In genomic region chr18:75249672-75250470, GRCh38 we compare ENCODE assay signal across 13 cellular contexts. TPM values are rescaled to one million over a fixed set of nuclear protein-coding genes. Genes with fewer than 3 reads are reported as not detected.
DNase-seq lines count a peak whose midpoint lies in the region; ATAC-seq and TF ChIP-seq lines count a peak whose summit lies in the region.
"Had no signal": no experiment of that assay in that cellular context is flagged by ENCODE, and none has a peak within 500 bp of the region (broad histone marks: within the 10 kb centered on the region; RNA-seq: fewer than 3 reads in every experiment).

No MANE protein-coding gene starts in this region.

- TF ChIP-seq CTCF in dorsolateral prefrontal cortex (IDR thresholded peaks at IDR 0.05 in 54 of 56, conservative IDR thresholded peaks at IDR 0.05 in 2 of 56; ENCODE audit: low read depth in 1 of 56, partially characterized antibody in 56 of 56), result no peak

- no peaks in the 10 kb centered on the region for H3K27me3 ChIP-seq in dorsolateral prefrontal cortex

- peak overlapping the region in 9 of 59 donors; percentile 2 to 33 (median 20) for H3K4me3 ChIP-seq in dorsolateral prefrontal cortex
- H3K4me3 ChIP-seq: lung had no signal

- H3K4me1 Mint-ChIP-seq in stimulated activated naive B cell treated with anti-CD40 and anti-IgM and Interleukin-4, amounts not matched to agents 10 μg/mL and 1 μg/mL and 100 μg/mL, for 72 hours, result peaks cover 21 to 39% of the 10 kb centered on the region in 2 donors

- DNase-seq in DMS53 (lab: John Stamatoyannopoulos, UW), result peak; percentile 25
- no peak for DNase-seq in DMS53 treated with DMSO at 0.1 percent for 48 hours (lab: John Stamatoyannopoulos, UW; ENCODE audit: unreplicated experiment)
- DNase-seq in NCI-H69 (lab: John Stamatoyannopoulos, UW), result peak; percentile 84
- DNase-seq in dorsolateral prefrontal cortex, result no peak
- DNase-seq in stimulated activated naive B cell treated with anti-CD40 and anti-IgM and Interleukin-4, amounts not matched to agents 10 μg/mL and 1 μg/mL and 100 μg/mL, for 72 hours, result no peak
- no peak for DNase-seq in NCI-H1105 treated with DMSO at 0.1 percent for 48 hours (lab: John Stamatoyannopoulos, UW)
- DNase-seq: effector CD4-positive, alpha-beta T cell; glutamatergic neuron; NCI-H345 had no signal

- peak in 1 of 2 donors; percentile 26 for ATAC-seq in stimulated activated naive B cell treated with anti-CD40 and anti-IgM and Interleukin-4, amounts not matched to agents 10 μg/mL and 1 μg/mL and 100 μg/mL, for 72 hours (replicated peaks)
- ATAC-seq in HG03439 (IDR thresholded peaks at IDR 0.05; ENCODE audit: unreplicated experiment) (no peak), GM21526 (IDR thresholded peaks at IDR 0.05; ENCODE audit: low FRiP score, unreplicated experiment) (no peak)

- peaks cover 3 to 7% of the 10 kb centered on the region in 2 donors for H3K36me3 Mint-ChIP-seq in stimulated activated naive B cell treated with anti-CD40 and anti-IgM and Interleukin-4, amounts not matched to agents 10 μg/mL and 1 μg/mL and 100 μg/mL, for 72 hours

- H3K4me3 Mint-ChIP-seq in stimulated activated naive B cell treated with anti-CD40 and anti-IgM and Interleukin-4, amounts not matched to agents 10 μg/mL and 1 μg/mL and 100 μg/mL, for 72 hours, result no peak overlapping the region

- no peaks in the 10 kb centered on the region for H3K27me3 Mint-ChIP-seq in stimulated activated naive B cell treated with anti-CD40 and anti-IgM and Interleukin-4, amounts not matched to agents 10 μg/mL and 1 μg/mL and 100 μg/mL, for 72 hours

- peak overlapping the region; percentile 78 for H3K27ac Mint-ChIP-seq in stimulated activated naive B cell treated with anti-CD40 and anti-IgM and Interleukin-4, amounts not matched to agents 10 μg/mL and 1 μg/mL and 100 μg/mL, for 72 hours

- intact Hi-C loops in dorsolateral prefrontal cortex (cut with DNase I), result loop anchor here (5.0 kb wide), 1 partner anchor 38 kb away; the partner anchor contains the start of gene TSHZ1 (in 2 of the 2)

- H3K27ac ChIP-seq in dorsolateral prefrontal cortex, result peak overlapping the region in 55 of 59 donors; percentile 15 to 91 (median 78)
- H3K27ac ChIP-seq: 22Rv1 had no signal

- H3K9me3 Mint-ChIP-seq in stimulated activated naive B cell treated with anti-CD40 and anti-IgM and Interleukin-4, amounts not matched to agents 10 μg/mL and 1 μg/mL and 100 μg/mL, for 72 hours, result peaks cover 6 to 7% of the 10 kb centered on the region in 2 donors

RNA-seq across cellular contexts. Expression of gene TSHZ1, which starts 39.3 kb away (rescaled TPM):
- 10 to 100 TPM; 24.7 to 83.6 (median 37.5) TPM for total RNA-seq in dorsolateral prefrontal cortex

RNA-seq across cellular contexts. Expression of gene PTGR3, which starts 40.9 kb away (rescaled TPM):
- total RNA-seq in dorsolateral prefrontal cortex, result 10 to 100 TPM; 32.1 to 76.5 (median 56.0) TPM

Comparison
In these comparisons a context has a peak if more than half of its experiments do, and no peak if none do; other contexts are left out.
1. DNase-seq: peak in DMS53 (single experiment) and NCI-H69 (single experiment); none in DMS53 treated with DMSO at 0.1 percent for 48 hours (single experiment), dorsolateral prefrontal cortex (0 of 10), stimulated activated naive B cell treated with anti-CD40 and anti-IgM and Interleukin-4, amounts not matched to agents 10 μg/mL and 1 μg/mL and 100 μg/mL, for 72 hours (single experiment) and NCI-H1105 treated with DMSO at 0.1 percent for 48 hours (single experiment).